In the genomic region with DNA sequence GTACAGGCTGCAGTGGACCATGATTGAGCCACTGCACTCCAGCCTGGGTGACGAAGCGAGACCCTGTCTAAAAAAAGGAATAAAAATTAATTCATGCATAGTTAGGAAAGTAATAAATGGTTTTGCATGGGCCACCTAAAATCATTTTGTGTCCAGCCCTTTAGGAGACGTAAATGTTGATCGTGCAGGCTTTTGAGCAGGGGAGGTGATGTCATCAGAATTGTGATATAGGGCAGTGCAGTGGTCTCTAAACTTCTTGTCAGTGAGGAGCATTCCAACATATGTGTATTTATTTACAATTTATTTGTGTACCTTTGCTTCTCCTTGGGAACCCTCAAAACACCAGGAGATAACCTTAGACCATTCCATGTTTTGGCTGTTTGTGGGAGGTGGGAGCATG, we compare ENCODE assay signal across 1 cellular context.
TF ChIP-seq lines count a peak whose summit lies in the region.

No MANE protein-coding gene starts in this region.

TF ChIP-seq in GM23338, 12 proteins besides CTCF, POLR2A, EP300 and RAD21 (continued from another document):
- TF ChIP-seq, protein P1, sequence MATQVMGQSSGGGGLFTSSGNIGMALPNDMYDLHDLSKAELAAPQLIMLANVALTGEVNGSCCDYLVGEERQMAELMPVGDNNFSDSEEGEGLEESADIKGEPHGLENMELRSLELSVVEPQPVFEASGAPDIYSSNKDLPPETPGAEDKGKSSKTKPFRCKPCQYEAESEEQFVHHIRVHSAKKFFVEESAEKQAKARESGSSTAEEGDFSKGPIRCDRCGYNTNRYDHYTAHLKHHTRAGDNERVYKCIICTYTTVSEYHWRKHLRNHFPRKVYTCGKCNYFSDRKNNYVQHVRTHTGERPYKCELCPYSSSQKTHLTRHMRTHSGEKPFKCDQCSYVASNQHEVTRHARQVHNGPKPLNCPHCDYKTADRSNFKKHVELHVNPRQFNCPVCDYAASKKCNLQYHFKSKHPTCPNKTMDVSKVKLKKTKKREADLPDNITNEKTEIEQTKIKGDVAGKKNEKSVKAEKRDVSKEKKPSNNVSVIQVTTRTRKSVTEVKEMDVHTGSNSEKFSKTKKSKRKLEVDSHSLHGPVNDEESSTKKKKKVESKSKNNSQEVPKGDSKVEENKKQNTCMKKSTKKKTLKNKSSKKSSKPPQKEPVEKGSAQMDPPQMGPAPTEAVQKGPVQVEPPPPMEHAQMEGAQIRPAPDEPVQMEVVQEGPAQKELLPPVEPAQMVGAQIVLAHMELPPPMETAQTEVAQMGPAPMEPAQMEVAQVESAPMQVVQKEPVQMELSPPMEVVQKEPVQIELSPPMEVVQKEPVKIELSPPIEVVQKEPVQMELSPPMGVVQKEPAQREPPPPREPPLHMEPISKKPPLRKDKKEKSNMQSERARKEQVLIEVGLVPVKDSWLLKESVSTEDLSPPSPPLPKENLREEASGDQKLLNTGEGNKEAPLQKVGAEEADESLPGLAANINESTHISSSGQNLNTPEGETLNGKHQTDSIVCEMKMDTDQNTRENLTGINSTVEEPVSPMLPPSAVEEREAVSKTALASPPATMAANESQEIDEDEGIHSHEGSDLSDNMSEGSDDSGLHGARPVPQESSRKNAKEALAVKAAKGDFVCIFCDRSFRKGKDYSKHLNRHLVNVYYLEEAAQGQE (IDR thresholded peaks at IDR 0.05; ENCODE audit: unreplicated experiment), result no peak
- TF ChIP-seq, protein P2, sequence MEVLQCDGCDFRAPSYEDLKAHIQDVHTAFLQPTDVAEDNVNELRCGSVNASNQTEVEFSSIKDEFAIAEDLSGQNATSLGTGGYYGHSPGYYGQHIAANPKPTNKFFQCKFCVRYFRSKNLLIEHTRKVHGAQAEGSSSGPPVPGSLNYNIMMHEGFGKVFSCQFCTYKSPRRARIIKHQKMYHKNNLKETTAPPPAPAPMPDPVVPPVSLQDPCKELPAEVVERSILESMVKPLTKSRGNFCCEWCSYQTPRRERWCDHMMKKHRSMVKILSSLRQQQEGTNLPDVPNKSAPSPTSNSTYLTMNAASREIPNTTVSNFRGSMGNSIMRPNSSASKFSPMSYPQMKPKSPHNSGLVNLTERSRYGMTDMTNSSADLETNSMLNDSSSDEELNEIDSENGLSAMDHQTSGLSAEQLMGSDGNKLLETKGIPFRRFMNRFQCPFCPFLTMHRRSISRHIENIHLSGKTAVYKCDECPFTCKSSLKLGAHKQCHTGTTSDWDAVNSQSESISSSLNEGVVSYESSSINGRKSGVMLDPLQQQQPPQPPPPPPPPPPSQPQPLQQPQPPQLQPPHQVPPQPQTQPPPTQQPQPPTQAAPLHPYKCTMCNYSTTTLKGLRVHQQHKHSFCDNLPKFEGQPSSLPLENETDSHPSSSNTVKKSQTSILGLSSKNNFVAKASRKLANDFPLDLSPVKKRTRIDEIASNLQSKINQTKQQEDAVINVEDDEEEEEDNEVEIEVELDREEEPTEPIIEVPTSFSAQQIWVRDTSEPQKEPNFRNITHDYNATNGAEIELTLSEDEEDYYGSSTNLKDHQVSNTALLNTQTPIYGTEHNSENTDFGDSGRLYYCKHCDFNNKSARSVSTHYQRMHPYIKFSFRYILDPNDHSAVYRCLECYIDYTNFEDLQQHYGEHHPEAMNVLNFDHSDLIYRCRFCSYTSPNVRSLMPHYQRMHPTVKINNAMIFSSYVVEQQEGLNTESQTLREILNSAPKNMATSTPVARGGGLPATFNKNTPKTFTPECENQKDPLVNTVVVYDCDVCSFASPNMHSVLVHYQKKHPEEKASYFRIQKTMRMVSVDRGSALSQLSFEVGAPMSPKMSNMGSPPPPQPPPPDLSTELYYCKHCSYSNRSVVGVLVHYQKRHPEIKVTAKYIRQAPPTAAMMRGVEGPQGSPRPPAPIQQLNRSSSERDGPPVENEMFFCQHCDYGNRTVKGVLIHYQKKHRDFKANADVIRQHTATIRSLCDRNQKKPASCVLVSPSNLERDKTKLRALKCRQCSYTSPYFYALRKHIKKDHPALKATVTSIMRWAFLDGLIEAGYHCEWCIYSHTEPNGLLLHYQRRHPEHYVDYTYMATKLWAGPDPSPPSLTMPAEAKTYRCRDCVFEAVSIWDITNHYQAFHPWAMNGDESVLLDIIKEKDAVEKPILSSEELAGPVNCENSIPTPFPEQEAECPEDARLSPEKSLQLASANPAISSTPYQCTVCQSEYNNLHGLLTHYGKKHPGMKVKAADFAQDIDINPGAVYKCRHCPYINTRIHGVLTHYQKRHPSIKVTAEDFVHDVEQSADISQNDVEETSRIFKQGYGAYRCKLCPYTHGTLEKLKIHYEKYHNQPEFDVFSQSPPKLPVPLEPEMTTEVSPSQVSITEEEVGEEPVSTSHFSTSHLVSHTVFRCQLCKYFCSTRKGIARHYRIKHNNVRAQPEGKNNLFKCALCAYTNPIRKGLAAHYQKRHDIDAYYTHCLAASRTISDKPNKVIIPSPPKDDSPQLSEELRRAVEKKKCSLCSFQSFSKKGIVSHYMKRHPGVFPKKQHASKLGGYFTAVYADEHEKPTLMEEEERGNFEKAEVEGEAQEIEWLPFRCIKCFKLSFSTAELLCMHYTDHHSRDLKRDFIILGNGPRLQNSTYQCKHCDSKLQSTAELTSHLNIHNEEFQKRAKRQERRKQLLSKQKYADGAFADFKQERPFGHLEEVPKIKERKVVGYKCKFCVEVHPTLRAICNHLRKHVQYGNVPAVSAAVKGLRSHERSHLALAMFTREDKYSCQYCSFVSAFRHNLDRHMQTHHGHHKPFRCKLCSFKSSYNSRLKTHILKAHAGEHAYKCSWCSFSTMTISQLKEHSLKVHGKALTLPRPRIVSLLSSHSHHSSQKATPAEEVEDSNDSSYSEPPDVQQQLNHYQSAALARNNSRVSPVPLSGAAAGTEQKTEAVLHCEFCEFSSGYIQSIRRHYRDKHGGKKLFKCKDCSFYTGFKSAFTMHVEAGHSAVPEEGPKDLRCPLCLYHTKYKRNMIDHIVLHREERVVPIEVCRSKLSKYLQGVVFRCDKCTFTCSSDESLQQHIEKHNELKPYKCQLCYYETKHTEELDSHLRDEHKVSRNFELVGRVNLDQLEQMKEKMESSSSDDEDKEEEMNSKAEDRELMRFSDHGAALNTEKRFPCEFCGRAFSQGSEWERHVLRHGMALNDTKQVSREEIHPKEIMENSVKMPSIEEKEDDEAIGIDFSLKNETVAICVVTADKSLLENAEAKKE (CRISPR knock-in tag; IDR thresholded peaks at IDR 0.05), result no peak
- TF ChIP-seq NANOG (IDR thresholded peaks at IDR 0.05; ENCODE audit: borderline replicate concordance) (no peak), ZNF114 (CRISPR knock-in tag; IDR thresholded peaks at IDR 0.05) (no peak), CREB1 (CRISPR knock-in tag; IDR thresholded peaks at IDR 0.05; ENCODE audit: low read depth) (no peak), EZH2phosphoT487 (IDR thresholded peaks at IDR 0.05; ENCODE audit: unreplicated experiment) (no peak), ZNF331 (CRISPR knock-in tag; IDR thresholded peaks at IDR 0.05; ENCODE audit: low read depth) (no peak)
